8 cellular contexts compared by ENCODE assay signal in genomic region chr3:87503901-87504498, GRCh38.
DNase-seq lines count a peak whose midpoint lies in the region; ATAC-seq and TF ChIP-seq lines count a peak whose summit lies in the region.

No MANE protein-coding gene starts in this region.

- no peaks in the 10 kb centered on the region for H3K27me3 Mint-ChIP-seq in activated T-cell treated with anti-CD3 and anti-CD28 coated beads, Interleukin-2, amount 50 U/mL, for 72 hours (ENCODE audit: low read depth)

- no peak for TF ChIP-seq EP300 in gastroesophageal sphincter (IDR thresholded peaks at IDR 0.05)

- no peaks in the 10 kb centered on the region for H3K36me3 Mint-ChIP-seq in activated T-cell treated with anti-CD3 and anti-CD28 coated beads, Interleukin-2, amount 50 U/mL, for 72 hours (ENCODE audit: insufficient read depth in 2 of 2)

- TF ChIP-seq POLR2A in erythroblast (IDR thresholded peaks at IDR 0.05; ENCODE audit: low read length), result no peak
- TF ChIP-seq POLR2A in gastroesophageal sphincter (IDR thresholded peaks at IDR 0.05), result no peak

- ATAC-seq in activated T-cell treated with anti-CD3 and anti-CD28 coated beads, Interleukin-2, amount 50 U/mL, for 72 hours (replicated peaks in 1 of 2), result no peak
- ATAC-seq in gastroesophageal sphincter, result no peak

- no peak overlapping the region for H2AFZ ChIP-seq in KMS-11 (ENCODE audit: low read depth)

- H3K27me3 ChIP-seq in H7 (ENCODE audit: control insufficient read depth, insufficient read depth, low read length), result no peaks in the 10 kb centered on the region
- no peaks in the 10 kb centered on the region for H3K27me3 ChIP-seq in KMS-11 (ENCODE audit: insufficient read depth, low read depth)
- H3K27me3 ChIP-seq in gastroesophageal sphincter, result no peaks in the 10 kb centered on the region

- no peak overlapping the region for H3K9ac ChIP-seq in KMS-11

- H3K4me1 ChIP-seq in KMS-11 (ENCODE audit: low read depth, poor library complexity, severe bottlenecking) (no peaks in the 10 kb centered on the region), gastroesophageal sphincter (no peaks in the 10 kb centered on the region)

- H3K4me3 ChIP-seq in H7 (ENCODE audit: insufficient read depth, low read depth, low read length), result no peak overlapping the region
- no peak overlapping the region for H3K4me3 ChIP-seq in KMS-11 (IDR thresholded peaks at IDR 0.05; ENCODE audit: insufficient read depth, low read depth, low read length)
- H3K4me3 ChIP-seq in gastroesophageal sphincter, result no peak overlapping the region

- peak; percentile 12 to 13 for DNase-seq in activated T-cell treated with anti-CD3 and anti-CD28 coated beads, Interleukin-2, amount 50 U/mL, for 72 hours
- DNase-seq in activated T-cell treated with anti-CD3 and anti-CD28 coated beads, Interleukin-2, amount 50 U/mL, for 48 hours, result no peak
- peak; percentile 47 for DNase-seq in H7
- peak; percentile 65 for DNase-seq in RWPE1 (ENCODE audit: low spot score)
- DNase-seq in erythroblast (lab: John Stamatoyannopoulos, UW), result peak; percentile 56 to 60
- peak; percentile 60 for DNase-seq in pons (ENCODE audit: low spot score)

- WGBS in gastroesophageal sphincter (ENCODE audit: low coverage in 1 of 2), 2 donors, result 44 to 47% methylated on average over 8 of the region's 8 CpGs

- no peaks in the 10 kb centered on the region for H3K9me3 Mint-ChIP-seq in activated T-cell treated with anti-CD3 and anti-CD28 coated beads, Interleukin-2, amount 50 U/mL, for 72 hours

- POLR2A ChIA-PET in RWPE1 (lab: Yijun Ruan, JAX; ENCODE audit: low non-redundant PET), result no interaction called here

- H3K27ac Mint-ChIP-seq in activated T-cell treated with anti-CD3 and anti-CD28 coated beads, Interleukin-2, amount 50 U/mL, for 72 hours, result no peak overlapping the region

- H3K4me2 ChIP-seq in KMS-11, result no peak overlapping the region

- CTCF ChIA-PET in RWPE1 (lab: Yijun Ruan, JAX), result interaction anchor here (0.5 to 0.6 kb wide), 3 partner anchors 123 to 245 kb away, joined by 3 read pairs; no protein-coding TSS in a partner anchor

- no peaks in the 10 kb centered on the region for H4K20me1 ChIP-seq in KMS-11 (ENCODE audit: insufficient read depth)

- peak; percentile 46; the same call in 1 of the 2 replicates for TF ChIP-seq CTCF in KMS-11 (conservative IDR thresholded peaks at IDR 0.05; ENCODE audit: low read depth, low read length)
- peak; percentile 69 for TF ChIP-seq CTCF in RWPE1 (conservative IDR thresholded peaks at IDR 0.05; ENCODE audit: low read depth)
- peak in 1 of 4 experiments; percentile 9 for TF ChIP-seq CTCF in gastroesophageal sphincter (IDR thresholded peaks at IDR 0.05)

- H3K9me3 ChIP-seq in gastroesophageal sphincter, result no peaks in the 10 kb centered on the region

- H3K27ac ChIP-seq in KMS-11 (no peak overlapping the region), RWPE1 (no peak overlapping the region), gastroesophageal sphincter (no peak overlapping the region)

- H3K4me1 Mint-ChIP-seq in activated T-cell treated with anti-CD3 and anti-CD28 coated beads, Interleukin-2, amount 50 U/mL, for 72 hours (ENCODE audit: low read depth), result no peaks in the 10 kb centered on the region

- no peak overlapping the region for H3K4me3 Mint-ChIP-seq in activated T-cell treated with anti-CD3 and anti-CD28 coated beads, Interleukin-2, amount 50 U/mL, for 72 hours

- H3K79me2 ChIP-seq in KMS-11 (ENCODE audit: insufficient read depth, low read depth), result no peaks in the 10 kb centered on the region

- H3K36me3 ChIP-seq in H7 (replicated peaks; ENCODE audit: control insufficient read depth, insufficient read depth, low read length) (no peaks in the 10 kb centered on the region), KMS-11 (ENCODE audit: insufficient read depth) (no peaks in the 10 kb centered on the region), gastroesophageal sphincter (no peaks in the 10 kb centered on the region)

Comparison
In these comparisons a context has a peak if more than half of its experiments do, and no peak if none do; other contexts are left out.
1. DNase-seq: peak in activated T-cell treated with anti-CD3 and anti-CD28 coated beads, Interleukin-2, amount 50 U/mL, for 72 hours (2 of 2), H7 (single experiment), RWPE1 (single experiment), erythroblast (2 of 2) and pons (single experiment); none in activated T-cell treated with anti-CD3 and anti-CD28 coated beads, Interleukin-2, amount 50 U/mL, for 48 hours (0 of 2).